ENCODE assay signal across 8 cellular contexts in the genomic region with DNA sequence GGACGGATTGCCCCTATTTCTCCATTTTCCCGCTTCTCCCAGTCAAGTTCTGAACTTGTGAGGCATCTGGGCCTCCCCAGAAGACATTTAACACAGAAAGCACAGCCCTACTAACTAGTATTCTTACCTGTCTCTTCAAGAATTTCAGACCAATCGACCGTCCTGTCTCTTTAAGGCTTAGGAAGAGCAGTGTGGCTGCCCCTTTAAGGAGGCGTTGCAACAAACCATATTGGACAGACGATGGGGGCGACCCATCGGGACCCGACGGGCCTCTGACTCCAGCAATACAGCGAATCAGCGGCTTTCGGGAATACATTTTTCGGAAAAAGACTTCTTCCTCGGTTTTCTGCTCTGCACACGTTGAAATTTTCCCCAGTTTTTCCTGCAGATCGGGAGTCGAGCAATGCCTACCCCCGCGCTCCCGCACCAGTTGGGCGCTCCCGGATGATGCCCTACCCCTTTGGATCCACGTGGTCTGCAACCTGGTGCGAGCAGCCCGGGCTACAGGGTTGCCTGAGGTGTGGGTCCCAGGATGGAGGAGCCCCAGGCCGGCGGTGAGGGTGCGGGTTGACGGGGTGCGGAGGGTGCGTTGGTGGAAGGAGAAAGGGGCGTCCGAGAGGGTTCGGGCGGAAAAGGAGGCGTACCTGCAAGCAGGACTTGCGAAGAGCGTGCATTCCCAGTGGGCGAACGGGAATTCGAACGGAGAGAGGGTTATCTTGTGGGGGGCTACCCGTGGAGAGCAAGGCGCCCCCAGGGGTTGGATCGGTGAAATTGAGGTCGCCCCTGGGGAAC. TPM values are rescaled to one million over a fixed set of nuclear protein-coding genes. Genes with fewer than 3 reads are reported as not detected.
DNase-seq lines count a peak whose midpoint lies in the region; ATAC-seq and TF ChIP-seq lines count a peak whose summit lies in the region.

A gene with protein sequence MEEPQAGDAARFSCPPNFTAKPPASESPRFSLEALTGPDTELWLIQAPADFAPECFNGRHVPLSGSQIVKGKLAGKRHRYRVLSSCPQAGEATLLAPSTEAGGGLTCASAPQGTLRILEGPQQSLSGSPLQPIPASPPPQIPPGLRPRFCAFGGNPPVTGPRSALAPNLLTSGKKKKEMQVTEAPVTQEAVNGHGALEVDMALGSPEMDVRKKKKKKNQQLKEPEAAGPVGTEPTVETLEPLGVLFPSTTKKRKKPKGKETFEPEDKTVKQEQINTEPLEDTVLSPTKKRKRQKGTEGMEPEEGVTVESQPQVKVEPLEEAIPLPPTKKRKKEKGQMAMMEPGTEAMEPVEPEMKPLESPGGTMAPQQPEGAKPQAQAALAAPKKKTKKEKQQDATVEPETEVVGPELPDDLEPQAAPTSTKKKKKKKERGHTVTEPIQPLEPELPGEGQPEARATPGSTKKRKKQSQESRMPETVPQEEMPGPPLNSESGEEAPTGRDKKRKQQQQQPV (plus strand): TSS at position 480 of the 792 bp plus-strand sequence. CDS start 53 bp downstream, at position 533.

- peaks cover 32% of the 10 kb centered on the region; the same call in 1 of the 2 replicates for H3F3A ChIP-seq in GM23338 (replicated peaks; ENCODE audit: low read depth)

- H3K4me1 ChIP-seq in GM23338 (ENCODE audit: insufficient read depth) = peaks cover 24% of the 10 kb centered on the region
- peaks cover 18% of the 10 kb centered on the region for H3K4me1 ChIP-seq in RWPE2 (ENCODE audit: insufficient read depth, poor library complexity, severe bottlenecking)

- DNase-seq in EH (ENCODE audit: low read depth) (peak; percentile 87), GM23338 (ENCODE audit: low spot score) (peak; percentile 89), LoVo (ENCODE audit: low spot score) (peak; percentile 85), RWPE2 (ENCODE audit: low spot score) (peak; percentile 85), fibroblast of peridontal ligament (ENCODE audit: extremely low read depth) (peak; percentile 76)
- peak; percentile 69 for DNase-seq in activated T-helper 9 cell treated with anti-CD3 and anti-CD28 coated beads, Interleukin-2, amount 50 U/mL, for 16 hours (ENCODE audit: low read depth)
- peak; percentile 85 for DNase-seq in natural killer cell treated with Interleukin-12 subunit alpha and Interleukin-12 subunit beta and Interleukin-15 and Interleukin-18, amount 100 ng/mL, for 72 hours (ENCODE audit: low spot score)
- peak; percentile 75 for DNase-seq in stimulated activated naive CD4-positive, alpha-beta T cell treated with Interleukin-2 at 50 U/mL for 16 hours (lab: John Stamatoyannopoulos, UW)

- peak within 1 kb of the TSS; percentile 92 for H2AFZ ChIP-seq in GM23338

- H3K9me3 Mint-ChIP-seq in GM23338 = no peaks in the 10 kb centered on the region; the same call in 2 of the 3 replicates
- no peaks in the 10 kb centered on the region for H3K9me3 Mint-ChIP-seq in natural killer cell treated with Interleukin-12 subunit alpha and Interleukin-12 subunit beta and Interleukin-15 and Interleukin-18, amount 100 ng/mL, for 72 hours

- peak; percentile 56 for ATAC-seq in GM23338
- ATAC-seq in RWPE2 (ENCODE audit: low read depth) = peak; percentile 44
- peak; percentile 87 to 88 for ATAC-seq in natural killer cell treated with Interleukin-12 subunit alpha and Interleukin-12 subunit beta and Interleukin-15 and Interleukin-18, amount 100 ng/mL, for 72 hours

- H4K20me1 ChIP-seq in GM23338 (replicated peaks; ENCODE audit: insufficient read depth) = peaks cover 16% of the 10 kb centered on the region; the same call in 1 of the 2 replicates

- peak within 1 kb of the TSS; percentile 88 for H3K4me3 ChIP-seq in GM23338
- peak within 1 kb of the TSS; percentile 92 for H3K4me3 ChIP-seq in RWPE2 (ENCODE audit: severe bottlenecking)

- peak within 1 kb of the TSS; percentile 99 for H3K4me2 ChIP-seq in GM23338

- H3K9me3 ChIP-seq in RWPE2 (ENCODE audit: severe bottlenecking) = no peaks in the 10 kb centered on the region

- peak within 1 kb of the TSS; percentile 99 for H3K27ac Mint-ChIP-seq in GM23338
- H3K27ac Mint-ChIP-seq in natural killer cell treated with Interleukin-12 subunit alpha and Interleukin-12 subunit beta and Interleukin-15 and Interleukin-18, amount 100 ng/mL, for 72 hours = peak within 1 kb of the TSS; percentile 91 to 92

- H3K79me2 ChIP-seq in GM23338 (replicated peaks; ENCODE audit: insufficient read depth) = peaks cover 13% of the 10 kb centered on the region

- H3K36me3 ChIP-seq in GM23338 (ENCODE audit: insufficient read depth) (no peaks in the 10 kb centered on the region), RWPE2 (ENCODE audit: low read depth) (peaks cover 21% of the 10 kb centered on the region)

- H3K9me2 ChIP-seq in GM23338 (ENCODE audit: insufficient read depth) = no peaks in the 10 kb centered on the region

- TF ChIP-seq CTCF in GM23338 (conservative IDR thresholded peaks at IDR 0.05; ENCODE audit: low read depth in 2 of 2) (peak; percentile 5 to 14; a peak in 1 of 4 replicates), RWPE2 (IDR thresholded peaks at IDR 0.05; ENCODE audit: poor library complexity, severe bottlenecking) (peak; percentile 5)

- peak within 1 kb of the TSS; percentile 97 for H3K4me3 Mint-ChIP-seq in GM23338
- H3K4me3 Mint-ChIP-seq in natural killer cell treated with Interleukin-12 subunit alpha and Interleukin-12 subunit beta and Interleukin-15 and Interleukin-18, amount 100 ng/mL, for 72 hours = peak within 1 kb of the TSS; percentile 92

- H3K36me3 Mint-ChIP-seq in GM23338 (ENCODE audit: low read depth) = peaks cover 31% of the 10 kb centered on the region
- H3K36me3 Mint-ChIP-seq in natural killer cell treated with Interleukin-12 subunit alpha and Interleukin-12 subunit beta and Interleukin-15 and Interleukin-18, amount 100 ng/mL, for 72 hours = peaks cover 10% of the 10 kb centered on the region

- peak within 1 kb of the TSS; percentile 94 for H3K27ac ChIP-seq in GM23338 (ENCODE audit: low read depth)
- peak within 1 kb of the TSS; percentile 98 for H3K27ac ChIP-seq in RWPE2 (ENCODE audit: poor library complexity, severe bottlenecking)

- H3K4me1 Mint-ChIP-seq in GM23338 = peaks cover 26% of the 10 kb centered on the region
- H3K4me1 Mint-ChIP-seq in natural killer cell treated with Interleukin-12 subunit alpha and Interleukin-12 subunit beta and Interleukin-15 and Interleukin-18, amount 100 ng/mL, for 72 hours (ENCODE audit: low read depth in 2 of 2) = peaks cover 35 to 44% of the 10 kb centered on the region in 2 donors

- peaks cover 38% of the 10 kb centered on the region for H3K27me3 Mint-ChIP-seq in GM23338 (ENCODE audit: insufficient read depth, low read depth, poor library complexity)
- peaks cover 0 to 4% of the 10 kb centered on the region in 2 donors for H3K27me3 Mint-ChIP-seq in natural killer cell treated with Interleukin-12 subunit alpha and Interleukin-12 subunit beta and Interleukin-15 and Interleukin-18, amount 100 ng/mL, for 72 hours

- H3K27me3 ChIP-seq in GM23338 (ENCODE audit: insufficient read depth) (peaks cover 23% of the 10 kb centered on the region), RWPE2 (ENCODE audit: insufficient read depth, poor library complexity, severe bottlenecking) (no peaks in the 10 kb centered on the region)

TF ChIP-seq in GM23338, 12 proteins besides CTCF, POLR2A, EP300 and RAD21:
- TF ChIP-seq POLR2AphosphoS5 (IDR thresholded peaks at IDR 0.05; ENCODE audit: low read depth) (peak; percentile 98), JUNB (IDR thresholded peaks at IDR 0.05; ENCODE audit: unreplicated experiment) (no peak), STAT1 (IDR thresholded peaks at IDR 0.05; ENCODE audit: unreplicated experiment) (no peak), CREB1 (CRISPR knock-in tag; IDR thresholded peaks at IDR 0.05; ENCODE audit: low read depth) (peak; percentile 65)
TF ChIP-seq in GM23338: peak in this region for 2.

RNA-seq across cellular contexts. Expression of the gene that starts here (rescaled TPM):
- total RNA-seq in GM23338 (2014; rRNA removed; shearing (Covaris generic)) = 33.0 and 34.1 TPM in 2 replicates
- polyA plus RNA-seq in GM23338 (2016; fragmentation: Nextera tagmentation; extraction: Ambion mirVana) = 85.9 and 91.1 TPM in 2 replicates
- 10 to 100 TPM; 11.0 to 25.4 TPM for total RNA-seq in natural killer cell treated with Interleukin-12 subunit alpha and Interleukin-12 subunit beta and Interleukin-15 and Interleukin-18, amount 100 ng/mL, for 72 hours

Comparison
In these comparisons a context has a peak if more than half of its experiments do, and no peak if none do; other contexts are left out.
1. Peak in every context shown above with its lines: DNase-seq, ATAC-seq, H3K4me3 ChIP-seq and H3K27ac ChIP-seq.